In genomic region chr10:122019414-122019975, GRCh38 we compare ENCODE assay signal across 11 cellular contexts. TPM values are rescaled to one million over a fixed set of nuclear protein-coding genes. Genes with fewer than 3 reads are reported as not detected.
DNase-seq lines count a peak whose midpoint lies in the region; ATAC-seq and TF ChIP-seq lines count a peak whose summit lies in the region.
"Had no signal": no experiment of that assay in that cellular context is flagged by ENCODE, and none has a peak within 500 bp of the region (broad histone marks: within the 10 kb centered on the region; RNA-seq: fewer than 3 reads in every experiment).

No MANE protein-coding gene starts in this region.

- no peak for TF ChIP-seq CTCF in left ventricle myocardium inferior (IDR thresholded peaks at IDR 0.05; ENCODE audit: borderline replicate concordance)
- TF ChIP-seq CTCF in prostate gland (IDR thresholded peaks at IDR 0.05) = no peak

- H3K27me3 ChIP-seq in left ventricle myocardium inferior (ENCODE audit: low read depth) = no peaks in the 10 kb centered on the region
- no peaks in the 10 kb centered on the region for H3K27me3 ChIP-seq in prostate gland (replicated peaks; ENCODE audit: insufficient read depth)

- H3K9me3 ChIP-seq in ES-I3 (ENCODE audit: control insufficient read depth, insufficient read depth, low read length) (no peaks in the 10 kb centered on the region), left ventricle myocardium inferior (replicated peaks) (no peaks in the 10 kb centered on the region), prostate gland (no peaks in the 10 kb centered on the region)
- H3K9me3 ChIP-seq: spleen had no signal

- WGBS in prostate gland = 43% methylated on average over 24 of the region's 24 CpGs

- peaks cover 6% of the 10 kb centered on the region; the same call in 1 of the 2 replicates for H3K4me1 ChIP-seq in ES-I3 (ENCODE audit: insufficient read depth, low read length)
- H3K4me1 ChIP-seq in left ventricle myocardium inferior = peaks cover 66% of the 10 kb centered on the region
- peaks cover 9% of the 10 kb centered on the region for H3K4me1 ChIP-seq in prostate gland (replicated peaks)
- H3K4me1 ChIP-seq: spleen had no signal

- ATAC-seq in GM18909 (IDR thresholded peaks at IDR 0.05; ENCODE audit: poor library complexity, unreplicated experiment) = no peak
- ATAC-seq: SK-N-SH treated with all-trans-retinoic acid at 6 μM for 48 hours had no signal

- peak; percentile 78 for TF ChIP-seq POLR2A in prostate gland (IDR thresholded peaks at IDR 0.05)

- peak overlapping the region; percentile 22; the same call in 1 of the 2 replicates for H3K9ac ChIP-seq in ES-I3 (ENCODE audit: low read depth, low read length)

- no peaks in the 10 kb centered on the region for H3K36me3 ChIP-seq in ES-I3 (ENCODE audit: insufficient read depth, low read length)
- H3K36me3 ChIP-seq in left ventricle myocardium inferior = peaks cover 13% of the 10 kb centered on the region
- no peaks in the 10 kb centered on the region for H3K36me3 ChIP-seq in prostate gland
- H3K36me3 ChIP-seq: spleen had no signal

- intact Hi-C loops in left ventricle myocardium inferior (cut with micrococcal nuclease) (no loop called here), prostate gland (cut with DNase I) (no loop called here)

- peak overlapping the region; percentile 78 for H3K27ac ChIP-seq in left ventricle myocardium inferior (replicated peaks)
- H3K27ac ChIP-seq in prostate gland = peak overlapping the region; percentile 93 to 94
- H3K27ac ChIP-seq in caudate nucleus (ENCODE audit: low read depth, low read length) = no peak overlapping the region
- H3K27ac ChIP-seq: HL-60, spleen had no signal

- peak overlapping the region; percentile 48 for H3K4me3 ChIP-seq in left ventricle myocardium inferior
- peak overlapping the region; percentile 22 to 37 for H3K4me3 ChIP-seq in prostate gland
- H3K4me3 ChIP-seq: spleen had no signal

- DNase-seq in NCI-H748 treated with DMSO at 0.1 percent for 48 hours (lab: John Stamatoyannopoulos, UW) (peak; percentile 23), left ventricle myocardium inferior (no peak), prostate gland (ENCODE audit: low spot score) (peak; percentile 86), caudate nucleus (lab: John Stamatoyannopoulos, UW) (no peak)
- no peak for DNase-seq in activated CD4-positive, alpha-beta T cell treated with anti-CD3 and anti-CD28 coated beads, Interleukin-2, amount 50 U/mL, for 1 hour
- DNase-seq in activated T-cell treated with anti-CD3 and anti-CD28 coated beads, Interleukin-2, amount 50 U/mL, for 48 hours = no peak
- DNase-seq: spleen had no signal

RNA-seq across cellular contexts. Expression of gene TACC2, which starts 30.5 kb away (rescaled TPM):
- total RNA-seq in left ventricle myocardium inferior = 400 TPM
- total RNA-seq in prostate gland = 100 to 1,000 TPM; 101 to 140 TPM

RNA-seq across cellular contexts. Expression of gene NSMCE4A, which starts 44.5 kb away (rescaled TPM):
- 24.1 TPM for total RNA-seq in left ventricle myocardium inferior
- total RNA-seq in prostate gland = 100 to 1,000 TPM in 1 of 2 donors, 10 to 100 TPM in 1; 90.1 to 105 TPM

Comparison
In these comparisons a context has a peak if more than half of its experiments do, and no peak if none do; other contexts are left out.
1. DNase-seq: peak in NCI-H748 treated with DMSO at 0.1 percent for 48 hours (single experiment) and prostate gland (single experiment); none in left ventricle myocardium inferior (single experiment), activated CD4-positive, alpha-beta T cell treated with anti-CD3 and anti-CD28 coated beads, Interleukin-2, amount 50 U/mL, for 1 hour (single experiment), activated T-cell treated with anti-CD3 and anti-CD28 coated beads, Interleukin-2, amount 50 U/mL, for 48 hours (0 of 2) and caudate nucleus (0 of 61).